In the genomic region with DNA sequence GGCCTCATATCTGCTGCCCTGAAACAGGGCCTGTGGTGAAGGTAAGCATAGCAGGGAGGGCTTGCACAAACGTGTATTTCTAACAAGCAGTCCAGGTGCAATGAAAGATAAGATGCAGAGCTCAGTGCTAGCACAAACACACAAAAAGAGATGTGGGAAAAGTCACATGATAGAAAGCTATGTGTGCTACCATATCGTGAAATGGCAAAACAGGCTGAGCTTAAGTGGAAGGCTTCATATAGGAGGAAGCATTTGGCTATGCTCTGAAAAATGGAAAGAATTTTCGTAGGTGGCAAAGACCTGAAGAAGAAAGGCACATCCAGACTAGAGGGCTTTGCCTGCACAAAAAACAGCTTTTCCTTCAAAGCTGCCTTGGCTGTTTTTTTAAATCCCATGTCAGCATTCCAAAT, we compare ENCODE assay signal across 24 cellular contexts. TPM values are rescaled to one million over a fixed set of nuclear protein-coding genes. Genes with fewer than 3 reads are reported as not detected.
DNase-seq lines count a peak whose midpoint lies in the region; ATAC-seq, FAIRE-seq and TF ChIP-seq lines count a peak whose summit lies in the region.
"Had no signal": no experiment of that assay in that cellular context is flagged by ENCODE, and none has a peak within 500 bp of the region (broad histone marks: within the 10 kb centered on the region; RNA-seq: fewer than 3 reads in every experiment).

No MANE protein-coding gene starts in this region.

- BruUV-seq in K562 (replicated peaks; lab: Mats Ljungman, UMichigan), result no TSS peak

- peak; percentile 92 for TF ChIP-seq EP300 in K562 (IDR thresholded peaks at IDR 0.05; ENCODE audit: low read length)

- POLR2A ChIA-PET in K562 (lab: Yijun Ruan, JAX), result interaction anchor here (0.5 to 1.5 kb wide), 9 partner anchors 8 to 70 kb away, joined by 3 to 10 read pairs (median 3); a partner anchor contains a TSS

- H3K4me2 ChIP-seq in DND-41 (ENCODE audit: insufficient read depth, low read length), result no peak overlapping the region
- H3K4me2 ChIP-seq in Loucy (ENCODE audit: low read depth, low read length, poor library complexity, severe bottlenecking), result peak overlapping the region; percentile 13
- peak overlapping the region; percentile 39 for H3K4me2 ChIP-seq in K562 (ENCODE audit: insufficient read depth, low read length)
- H3K4me2 ChIP-seq: PC-9 had no signal

- H3K4me1 ChIP-seq in DND-41 (ENCODE audit: insufficient read depth, low read length) (peaks cover 14% of the 10 kb centered on the region), Loucy (ENCODE audit: insufficient read depth, low read length, poor library complexity, severe bottlenecking) (peaks cover 34% of the 10 kb centered on the region), K562 (replicated peaks in 1 of 2; ENCODE audit: control insufficient read depth in 2 of 2, insufficient read depth in 2 of 2, low read length in 2 of 2) (peaks cover 20 to 66% of the 10 kb centered on the region in 2 experiments)
- H3K4me1 ChIP-seq: SJCRH30 had no signal

- H3K4me3 ChIP-seq in DND-41 (ENCODE audit: low read depth in 1 of 2, low read length in 2 of 2), result no peak overlapping the region
- H3K4me3 ChIP-seq in Loucy (ENCODE audit: low read length, poor library complexity, severe bottlenecking), result no peak overlapping the region
- no peak overlapping the region for H3K4me3 ChIP-seq in K562
- H3K4me3 ChIP-seq: PC-9, SJCRH30 had no signal

- CTCF ChIA-PET in K562 (lab: Yijun Ruan, JAX; ENCODE audit: low intra/inter-chr PET ratio), result no interaction called here

- H3K9me3 ChIP-seq in DND-41 (ENCODE audit: insufficient read depth, low read length, severe bottlenecking), result no peaks in the 10 kb centered on the region
- H3K9me3 ChIP-seq in Loucy (ENCODE audit: insufficient read depth, low read depth, low read length), result no peaks in the 10 kb centered on the region
- H3K9me3 ChIP-seq in K562 (replicated peaks; ENCODE audit: control insufficient read depth, insufficient read depth, low read depth, low read length), result no peaks in the 10 kb centered on the region
- H3K9me3 ChIP-seq: SJCRH30 had no signal

- no peak for TF ChIP-seq POLR2A in K562 (conservative IDR thresholded peaks at IDR 0.05)

- peak; percentile 16 for DNase-seq in NCI-H146 (lab: John Stamatoyannopoulos, UW)
- DNase-seq in NCI-H146 treated with DMSO at 0.1 percent for 48 hours (lab: John Stamatoyannopoulos, UW; ENCODE audit: unreplicated experiment), result no peak
- no peak for DNase-seq in DND-41
- peak; percentile 76 to 94 (median 78) for DNase-seq in K562 (ENCODE audit: extremely low read depth in 1 of 4, low spot score in 3 of 4)
- no peak for DNase-seq in head of caudate nucleus
- DNase-seq in NK-92 treated with Interleukin-12 subunit alpha and Interleukin-12 subunit beta, amount 100 ng/mL, for 24 hours (lab: John Stamatoyannopoulos, UW), result no peak
- DNase-seq: DMS53, H7, KG1, NCI-H1048, NCI-H1417 treated with DMSO at 0.1 percent for 48 hours, NCI-H187 treated with DMSO at 0.1 percent for 48 hours, NCI-H524, NCI-H774, PC-9, SJCRH30 had no signal

- no peaks in the 10 kb centered on the region for H3K9me2 ChIP-seq in Loucy (replicated peaks; ENCODE audit: low read depth, low read length)

- in situ Hi-C loops in K562 (cut with MboI), result no loop called here

- intact Hi-C loops in K562 (cut with micrococcal nuclease), result loop anchor here (1.0 kb wide), 1 partner anchor 40 kb away; no protein-coding TSS in a partner anchor
- intact Hi-C loops in head of caudate nucleus (cut with DNase I), result no loop called here

- TF ChIP-seq CTCF in DND-41 (IDR thresholded peaks at IDR 0.05; ENCODE audit: borderline replicate concordance, extremely low read depth, low read length, poor library complexity, severe bottlenecking), result no peak
- TF ChIP-seq CTCF in Loucy (conservative IDR thresholded peaks at IDR 0.05; ENCODE audit: low read length), result no peak
- TF ChIP-seq CTCF in K562 (IDR thresholded peaks at IDR 0.05 in 2 of 3, conservative IDR thresholded peaks at IDR 0.05 in 1 of 3; ENCODE audit: insufficient read depth in 2 of 3, low read depth in 1 of 3, low read length in 3 of 3), result peak in 2 of 3 experiments; percentile 5 to 15; a peak in 1 of 6 replicates

- peaks cover 1% of the 10 kb centered on the region; the same call in 1 of the 2 replicates for H3K79me2 ChIP-seq in DND-41 (ENCODE audit: insufficient read depth, low read length)
- H3K79me2 ChIP-seq in Loucy (ENCODE audit: insufficient read depth, low read length), result no peaks in the 10 kb centered on the region
- H3K79me2 ChIP-seq in K562 (ENCODE audit: control insufficient read depth, insufficient read depth, low read length), result no peaks in the 10 kb centered on the region

- WGBS in K562 (ENCODE audit: insufficient coverage, low coverage, missing lambda C conversion rate), result 0% methylated on average over 3 of the region's 3 CpGs

- H3K27ac ChIP-seq in DND-41 (ENCODE audit: low read length) (peak overlapping the region; percentile 27; the same call in 1 of the 2 replicates), K562 (ENCODE audit: extremely low read depth, low read depth, low read length) (peak overlapping the region; percentile 73)
- H3K27ac ChIP-seq: 22Rv1, PC-9, SJCRH30 had no signal

- H3K36me3 ChIP-seq in DND-41 (ENCODE audit: insufficient read depth, low read length) (no peaks in the 10 kb centered on the region; the same call in 1 of the 2 replicates), Loucy (ENCODE audit: insufficient read depth, low read length) (no peaks in the 10 kb centered on the region), K562 (ENCODE audit: control insufficient read depth, insufficient read depth, low read length) (no peaks in the 10 kb centered on the region)
- H3K36me3 ChIP-seq: SJCRH30 had no signal

- no peak overlapping the region for H2AFZ ChIP-seq in DND-41 (ENCODE audit: low read depth, low read length)
- peak overlapping the region; percentile 15; the same call in 1 of the 2 replicates for H2AFZ ChIP-seq in Loucy (ENCODE audit: low read length)
- peak overlapping the region; percentile 57 for H2AFZ ChIP-seq in K562 (ENCODE audit: low read depth, low read length)
- H2AFZ ChIP-seq: PC-9 had no signal

- H3K9ac ChIP-seq in DND-41 (ENCODE audit: low read depth, low read length), result no peak overlapping the region
- peak overlapping the region; percentile 20 for H3K9ac ChIP-seq in Loucy (ENCODE audit: low read depth, low read length, poor library complexity, severe bottlenecking)
- peak overlapping the region in 1 of 2 experiments; percentile 48; a peak in 2 of 4 replicates for H3K9ac ChIP-seq in K562 (ENCODE audit: insufficient read depth in 1 of 2, low read depth in 2 of 2, low read length in 2 of 2)

- H3F3A ChIP-seq in Loucy (ENCODE audit: low read depth), result no peaks in the 10 kb centered on the region

- peak; percentile 96 for FAIRE-seq in K562 (lab: Jason Lieb, UNC)
- FAIRE-seq: D721Med, G401.6, HepG2 had no signal

- no peaks in the 10 kb centered on the region for H3K9me1 ChIP-seq in K562 (ENCODE audit: control insufficient read depth, insufficient read depth, low read length)

- H4K20me1 ChIP-seq in DND-41 (ENCODE audit: insufficient read depth, low read length) (no peaks in the 10 kb centered on the region), Loucy (ENCODE audit: insufficient read depth, low read length, poor library complexity, severe bottlenecking) (no peaks in the 10 kb centered on the region), K562 (replicated peaks; ENCODE audit: control insufficient read depth, insufficient read depth, low read length) (no peaks in the 10 kb centered on the region)

- peak in 1 of 2 experiments; percentile 17; a peak in 1 of 4 replicates for TF ChIP-seq RAD21 in K562 (CRISPR knock-in tag; conservative IDR thresholded peaks at IDR 0.05 in 1 of 2, IDR thresholded peaks at IDR 0.05 in 1 of 2)

- H3K27me3 ChIP-seq in DND-41 (ENCODE audit: insufficient read depth, low read length, poor library complexity) (no peaks in the 10 kb centered on the region), Loucy (ENCODE audit: insufficient read depth, low read length, poor library complexity, severe bottlenecking) (no peaks in the 10 kb centered on the region), K562 (ENCODE audit: control insufficient read depth in 2 of 2, insufficient read depth in 2 of 2, low read length in 2 of 2) (no peaks in the 10 kb centered on the region)
- H3K27me3 ChIP-seq: SJCRH30 had no signal

- ATAC-seq in DND-41 (ENCODE audit: insufficient read depth, low read depth) (peak; percentile 42; the same call in 1 of the 3 replicates), K562 (peak; percentile 92), GM21367 (IDR thresholded peaks at IDR 0.05; ENCODE audit: unreplicated experiment) (no peak)
- ATAC-seq: HepG2, Right ventricle myocardium inferior, SK-N-SH treated with all-trans-retinoic acid at 6 μM for 48 hours had no signal

RNA-seq across cellular contexts. Expression of a gene that starts 10.2 kb away (rescaled TPM):
- total RNA-seq in K562 (2011; cell fraction: chromatin; rRNA removed; ENCODE audit: low replicate concordance), result 0.39 and 0.79 TPM in 2 replicates
- 0.50 and 0.53 TPM in 2 replicates for total RNA-seq in K562 (2011; cell fraction: nucleolus; rRNA removed)
- total RNA-seq in K562 (2011; cell fraction: nucleoplasm; rRNA removed), result 1.2 TPM in 1 of 2 replicates, not detected in the other
- total RNA-seq in K562 (2014; rRNA removed) (0.57 and 1.4 TPM in 2 replicates), K562 (2014; rRNA removed; fragmentation: Illumina TruSeq; extraction: Trizol) (0.41 and 0.51 TPM in 2 replicates), K562 (2015; rRNA removed; fragmentation: Illumina TruSeq; extraction: Trizol) (0.51 and 0.68 TPM in 2 replicates), K562 (2021) (0.18 and 0.49 TPM in 2 replicates)
- polyA plus RNA-seq in K562 (2011; rRNA removed) (0.24 and 0.45 TPM in 2 replicates), K562 (2014; fragmentation: Illumina TruSeq; extraction: Trizol) (0.15 and 0.37 TPM in 2 replicates), K562 (2014; fragmentation: Nextera tagmentation; extraction: Ambion mirVana) (under 1 TPM; 0.15 to 0.28 TPM), K562 (2014; rRNA removed) (0.11 and 0.19 TPM in 2 replicates)
- polyA plus RNA-seq in K562 (2011; cell fraction: cytosol; rRNA removed), result 0.06 and 0.15 TPM in 2 replicates
- 0.28 and 0.38 TPM in 2 replicates for polyA plus RNA-seq in K562 (2011; cell fraction: nucleus; rRNA removed)
- 0.46 and 1.1 TPM in 2 replicates for polyA plus RNA-seq in K562 (2012)
- 0.63 and 0.75 TPM in 2 replicates for polyA minus RNA-seq in K562 (2011; rRNA and poly(A)+ RNA removed)
- not detected in 2 replicates for polyA minus RNA-seq in K562 (2011; cell fraction: cytosol; rRNA and poly(A)+ RNA removed)
- polyA minus RNA-seq in K562 (2011; cell fraction: nucleus; rRNA and poly(A)+ RNA removed), result 0.94 and 1.00 TPM in 2 replicates
- total RNA-seq: H7, PC-9, SJCRH30 had no signal
- polyA plus RNA-seq: HepG2 had no signal

RNA-seq across cellular contexts. Expression of a gene that starts 22.1 kb away (rescaled TPM):
- 2.3 and 3.5 TPM in 2 replicates for total RNA-seq in K562 (2011; cell fraction: chromatin; rRNA removed; ENCODE audit: low replicate concordance)
- total RNA-seq in K562 (2011; cell fraction: nucleolus; rRNA removed), result 2.3 and 2.8 TPM in 2 replicates
- 3.5 and 5.2 TPM in 2 replicates for total RNA-seq in K562 (2011; cell fraction: nucleoplasm; rRNA removed)
- total RNA-seq in K562 (2014; rRNA removed) (10.5 TPM in 2 replicates), K562 (2014; rRNA removed; fragmentation: Illumina TruSeq; extraction: Trizol) (5.0 and 5.3 TPM in 2 replicates), K562 (2015; rRNA removed; fragmentation: Illumina TruSeq; extraction: Trizol) (7.4 and 7.6 TPM in 2 replicates), K562 (2021) (7.2 and 7.9 TPM in 2 replicates)
- polyA plus RNA-seq in K562 (2011; rRNA removed) (3.5 and 4.3 TPM in 2 replicates), K562 (2014; fragmentation: Illumina TruSeq; extraction: Trizol) (5.3 and 6.5 TPM in 2 replicates), K562 (2014; fragmentation: Nextera tagmentation; extraction: Ambion mirVana) (1 to 10 TPM; 2.6 to 2.9 TPM), K562 (2014; rRNA removed) (3.8 and 4.5 TPM in 2 replicates)
- polyA plus RNA-seq in K562 (2011; cell fraction: cytosol; rRNA removed), result 3.2 and 3.6 TPM in 2 replicates
- polyA plus RNA-seq in K562 (2011; cell fraction: nucleus; rRNA removed), result 5.6 and 6.6 TPM in 2 replicates
- polyA plus RNA-seq in K562 (2012), result 8.3 and 23.7 TPM in 2 replicates
- polyA minus RNA-seq in K562 (2011; rRNA and poly(A)+ RNA removed), result 2.9 and 4.3 TPM in 2 replicates
- 2.9 and 3.3 TPM in 2 replicates for polyA minus RNA-seq in K562 (2011; cell fraction: cytosol; rRNA and poly(A)+ RNA removed)
- 3.4 and 5.2 TPM in 2 replicates for polyA minus RNA-seq in K562 (2011; cell fraction: nucleus; rRNA and poly(A)+ RNA removed)
- total RNA-seq: PC-9, SJCRH30 had no signal

RNA-seq across cellular contexts. Expression of a gene that starts 29.4 kb away (rescaled TPM):
- total RNA-seq in K562 (2011; cell fraction: chromatin; rRNA removed; ENCODE audit: low replicate concordance), result 11.4 and 21.2 TPM in 2 replicates
- total RNA-seq in K562 (2011; cell fraction: nucleolus; rRNA removed), result 9.5 and 10.4 TPM in 2 replicates
- 8.9 and 16.6 TPM in 2 replicates for total RNA-seq in K562 (2011; cell fraction: nucleoplasm; rRNA removed)
- total RNA-seq in K562 (2014; rRNA removed) (6.4 and 8.2 TPM in 2 replicates), K562 (2014; rRNA removed; fragmentation: Illumina TruSeq; extraction: Trizol) (6.0 and 6.7 TPM in 2 replicates), K562 (2015; rRNA removed; fragmentation: Illumina TruSeq; extraction: Trizol) (4.7 and 5.7 TPM in 2 replicates), K562 (2021) (8.8 and 11.3 TPM in 2 replicates)
- polyA plus RNA-seq in K562 (2011; rRNA removed) (9.2 and 12.1 TPM in 2 replicates), K562 (2014; fragmentation: Illumina TruSeq; extraction: Trizol) (6.1 and 7.4 TPM in 2 replicates), K562 (2014; fragmentation: Nextera tagmentation; extraction: Ambion mirVana) (1 to 10 TPM in 1 of 2 experiments, under 1 TPM in 1; 0.96 to 1.4 TPM), K562 (2014; rRNA removed) (6.2 and 7.0 TPM in 2 replicates)
- polyA plus RNA-seq in K562 (2011; cell fraction: cytosol; rRNA removed), result 8.8 and 9.9 TPM in 2 replicates
- polyA plus RNA-seq in K562 (2011; cell fraction: nucleus; rRNA removed), result 8.5 and 10.0 TPM in 2 replicates
- 5.0 and 11.1 TPM in 2 replicates for polyA plus RNA-seq in K562 (2012)
- polyA minus RNA-seq in K562 (2011; rRNA and poly(A)+ RNA removed), result 14.2 and 14.3 TPM in 2 replicates
- polyA minus RNA-seq in K562 (2011; cell fraction: cytosol; rRNA and poly(A)+ RNA removed), result 13.1 and 13.8 TPM in 2 replicates
- polyA minus RNA-seq in K562 (2011; cell fraction: nucleus; rRNA and poly(A)+ RNA removed), result 10.2 and 14.2 TPM in 2 replicates

Comparison
In these comparisons a context has a peak if more than half of its experiments do, and no peak if none do; other contexts are left out.
1. DNase-seq: peak in NCI-H146 (single experiment) and K562 (4 of 4); none in NCI-H146 treated with DMSO at 0.1 percent for 48 hours (single experiment), DND-41 (single experiment), head of caudate nucleus (0 of 42) and NK-92 treated with Interleukin-12 subunit alpha and Interleukin-12 subunit beta, amount 100 ng/mL, for 24 hours (single experiment).
2. CTCF ChIP-seq: peak in K562 (2 of 3); none in DND-41 (single experiment) and Loucy (single experiment).